In the genomic region with DNA sequence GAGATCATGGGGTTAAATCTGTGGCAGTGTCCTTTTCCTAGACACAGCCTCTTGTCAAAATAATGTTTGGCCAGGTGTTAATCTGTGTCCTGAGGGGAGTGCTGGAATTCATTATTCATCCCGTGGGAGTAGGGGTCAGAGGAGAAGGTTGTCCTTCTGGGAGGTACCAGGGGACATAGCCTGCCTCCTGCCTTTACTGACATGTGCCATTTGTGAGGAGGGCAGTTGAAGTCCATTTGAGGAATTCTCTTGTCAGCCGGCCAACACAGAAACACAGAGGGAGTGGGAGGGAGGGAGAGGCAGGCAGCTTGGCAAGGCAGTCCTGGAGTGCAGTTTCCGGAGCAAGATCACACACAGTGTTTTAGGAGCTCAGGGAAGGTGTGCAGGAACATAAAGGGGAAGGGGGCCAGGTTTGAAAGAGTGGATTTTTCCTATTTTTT, we compare ENCODE assay signal across 10 cellular contexts.
A peak's percentile ranks its signal among the peaks of the same experiment; 100 is the strongest.
DNase-seq lines count a peak whose midpoint lies in the region; ATAC-seq, FAIRE-seq and TF ChIP-seq lines count a peak whose summit lies in the region.
"Had no signal": no experiment of that assay in that cellular context is flagged by ENCODE, and none has a peak within 500 bp of the region (broad histone marks: within the 10 kb centered on the region; RNA-seq: fewer than 3 reads in every experiment).

No MANE protein-coding gene starts in this region.

- H3K4me2 ChIP-seq in H1 (ENCODE audit: insufficient read depth in 1 of 2, low read depth in 2 of 2, low read length in 2 of 2) = peak overlapping the region; percentile 37 to 44; a peak in 3 of 4 replicates

- ATAC-seq in left lobe of liver (peak; percentile 22), esophagus mucosa (no peak), HG03025 (IDR thresholded peaks at IDR 0.05; ENCODE audit: low FRiP score, unreplicated experiment) (no peak), HG03520 (IDR thresholded peaks at IDR 0.05; ENCODE audit: unreplicated experiment) (no peak)
- ATAC-seq: activated CD8-positive, alpha-beta T cell treated with anti-CD3 and anti-CD28 coated beads for 36 hours had no signal

- no peak overlapping the region for H2BK120ac ChIP-seq in H1 (replicated peaks; ENCODE audit: low read depth, low read length)

- CTCF ChIA-PET in H1 (lab: Charles Lee; ENCODE audit: partially characterized antibody) = interaction anchor here (0.6 to 2.0 kb wide), 3 partner anchors 12 to 526 kb away, joined by 3 to 7 read pairs (median 5); no protein-coding TSS in a partner anchor

- no peaks in the 10 kb centered on the region for H4K20me1 ChIP-seq in H1 (replicated peaks in 1 of 2; ENCODE audit: control insufficient read depth in 1 of 2, insufficient read depth in 2 of 2, low read length in 2 of 2)

- H3K79me1 ChIP-seq in H1 (ENCODE audit: low read depth, low read length) = no peaks in the 10 kb centered on the region

- H2BK5ac ChIP-seq in H1 (ENCODE audit: low read depth, low read length) = no peak overlapping the region

- H4K8ac ChIP-seq in H1 (ENCODE audit: extremely low read depth, insufficient read depth, low read length) = no peak overlapping the region

- H3K18ac ChIP-seq in H1 (ENCODE audit: extremely low read depth, low read length) = no peak overlapping the region; the same call in 1 of the 2 replicates

- TF ChIP-seq CTCF in H1 (IDR thresholded peaks at IDR 0.05; ENCODE audit: control extremely low read depth in 1 of 3, insufficient read depth in 1 of 3, low read depth in 1 of 3, low read length in 3 of 3) (no peak), stomach (IDR thresholded peaks at IDR 0.05) (no peak)

- H3K27me3 ChIP-seq in H1 (replicated peaks in 1 of 4; ENCODE audit: control insufficient read depth in 3 of 4, extremely low read depth in 1 of 4, insufficient read depth in 3 of 4, low read length in 3 of 4) (no peaks in the 10 kb centered on the region; a peak in 1 of 7 replicates), stomach (no peaks in the 10 kb centered on the region)

- peak overlapping the region in 1 of 4 experiments; percentile 4; a peak in 1 of 8 replicates for H3K4me3 ChIP-seq in H1 (ENCODE audit: extremely low read depth in 1 of 4, insufficient read depth in 2 of 4, low read depth in 3 of 4, low read length in 4 of 4)
- H3K4me3 ChIP-seq in stomach = no peak overlapping the region

- no peak overlapping the region for H2BK12ac ChIP-seq in H1 (ENCODE audit: low read depth, low read length)

- H3K36me3 ChIP-seq in H1 (ENCODE audit: control insufficient read depth in 2 of 4, insufficient read depth in 4 of 4, low read length in 3 of 4) (no peaks in the 10 kb centered on the region), stomach (no peaks in the 10 kb centered on the region)

- H2AFZ ChIP-seq in H1 (ENCODE audit: low read length) = no peak overlapping the region

- 57% methylated on average over 3 of the region's 3 CpGs; no CpG with 5 or more reads in 1 of the 2 experiments for WGBS in H1 (ENCODE audit: extremely low coverage in 1 of 2, insufficient coverage in 1 of 2, insufficient read length in 1 of 2, insufficient replicate concordance in 2 of 2, low coverage in 1 of 2, low lambda C conversion rate in 2 of 2, missing lambda C conversion rate in 1 of 2), 2 experiments
- 9 to 25% (median 15%) methylated on average over 3 of the region's 3 CpGs for WGBS in stomach, 5 donors

- TF ChIP-seq RAD21 in H1 (IDR thresholded peaks at IDR 0.05 in 1 of 2, conservative IDR thresholded peaks at IDR 0.05 in 1 of 2; ENCODE audit: low read depth in 2 of 2, low read length in 2 of 2) = no peak

- intact Hi-C loops in stomach (cut with DNase I; ENCODE audit: low total_unique reads) = no loop called here

- no peak overlapping the region for H2AK5ac ChIP-seq in H1 (ENCODE audit: low read depth, low read length)

- H3K23ac ChIP-seq in H1 (ENCODE audit: insufficient read length) = no peak overlapping the region

- H4K5ac ChIP-seq in H1 (ENCODE audit: insufficient read length, low read depth, low read length) = no peak overlapping the region

- H2BK15ac ChIP-seq in H1 (ENCODE audit: low read length) = no peak overlapping the region

- no peak for TF ChIP-seq EP300 in H1 (IDR thresholded peaks at IDR 0.05; ENCODE audit: borderline replicate concordance in 1 of 2, low read depth in 2 of 2, low read length in 2 of 2)
- no peak for TF ChIP-seq EP300 in stomach (IDR thresholded peaks at IDR 0.05)

- H3K4me1 ChIP-seq in H1 (replicated peaks in 1 of 4; ENCODE audit: control insufficient read depth in 3 of 4, insufficient read depth in 4 of 4, low read length in 3 of 4) = peaks cover 0 to 15% (median 7%) of the 10 kb centered on the region in 4 experiments; a peak in 4 of 7 replicates
- peaks cover 22 to 41% (median 30%) of the 10 kb centered on the region in 4 donors for H3K4me1 ChIP-seq in stomach

- FAIRE-seq in H1 (lab: Jason Lieb, UNC) = no peak

- H3K9me3 ChIP-seq in H1 (ENCODE audit: insufficient read depth in 2 of 2, low read depth in 1 of 2, low read length in 1 of 2) (no peaks in the 10 kb centered on the region), stomach (no peaks in the 10 kb centered on the region)

- no peak overlapping the region for H3K56ac ChIP-seq in H1 (replicated peaks; ENCODE audit: insufficient read length, low read depth, low read length)

- H3K23me2 ChIP-seq in H1 (ENCODE audit: low read depth, low read length) = no peaks in the 10 kb centered on the region

- no peaks in the 10 kb centered on the region for H3K79me2 ChIP-seq in H1 (ENCODE audit: control insufficient read depth in 1 of 2, insufficient read depth in 2 of 2, low read length in 2 of 2)

- TF ChIP-seq POLR2A in H1 (IDR thresholded peaks at IDR 0.05; ENCODE audit: control extremely low read depth in 1 of 2, low read depth in 2 of 2, low read length in 2 of 2) = no peak
- no peak for TF ChIP-seq POLR2A in stomach (IDR thresholded peaks at IDR 0.05)

- no peak overlapping the region for H3K9ac ChIP-seq in H1 (replicated peaks in 1 of 4; ENCODE audit: extremely low read depth in 1 of 4, low read depth in 3 of 4, low read length in 3 of 4)

- no peak overlapping the region for H3K14ac ChIP-seq in H1 (ENCODE audit: insufficient read length)

- POLR2A ChIA-PET in H1 (lab: Charles Lee; ENCODE audit: partially characterized antibody) = no interaction called here

- H4K91ac ChIP-seq in H1 (replicated peaks; ENCODE audit: insufficient read length, low read length) = no peak overlapping the region

- H3K27ac ChIP-seq in H1 (ENCODE audit: low read depth, low read length) (no peak overlapping the region), stomach (no peak overlapping the region)

- no peak overlapping the region for H2BK20ac ChIP-seq in H1 (ENCODE audit: low read length)

- DNase-seq in M059J (ENCODE audit: low read depth) (peak; percentile 20), H1 (ENCODE audit: low read depth in 1 of 2, low spot score in 2 of 2) (no peak), left lobe of liver (ENCODE audit: low spot score) (no peak), stomach (peak; percentile 34)
- DNase-seq in activated effector memory CD4-positive, alpha-beta T cell treated with Interleukin-2 at 50 U/mL for 16 hours = no peak
- DNase-seq: activated CD8-positive, alpha-beta T cell treated with anti-CD3 and anti-CD28 coated beads for 36 hours; CD4-positive, CD25-positive, alpha-beta regulatory T cell had no signal

- no peak overlapping the region for H3K4ac ChIP-seq in H1 (replicated peaks; ENCODE audit: insufficient read length, low read depth, low read length)

TF ChIP-seq in H1, 55 proteins besides CTCF, POLR2A, EP300 and RAD21:
- TF ChIP-seq TBP (IDR thresholded peaks at IDR 0.05; ENCODE audit: low read depth, low read length) = no peak
- no peak for TF ChIP-seq NANOG (IDR thresholded peaks at IDR 0.05; ENCODE audit: insufficient read depth, low read depth, low read length, poor library complexity, severe bottlenecking)
- no peak for TF ChIP-seq BCL11A (IDR thresholded peaks at IDR 0.05; ENCODE audit: low read depth in 2 of 2, low read length in 2 of 2)
- TF ChIP-seq FOSL1 (IDR thresholded peaks at IDR 0.05; ENCODE audit: insufficient read depth, low read depth, low read length) = no peak

Comparison
In these comparisons a context has a peak if more than half of its experiments do, and no peak if none do; other contexts are left out.
1. DNase-seq: peak in M059J (single experiment) and stomach (single experiment); none in H1 (0 of 2), left lobe of liver (single experiment) and activated effector memory CD4-positive, alpha-beta T cell treated with Interleukin-2 at 50 U/mL for 16 hours (single experiment).